24 cellular contexts compared by ENCODE assay signal in the genomic region with DNA sequence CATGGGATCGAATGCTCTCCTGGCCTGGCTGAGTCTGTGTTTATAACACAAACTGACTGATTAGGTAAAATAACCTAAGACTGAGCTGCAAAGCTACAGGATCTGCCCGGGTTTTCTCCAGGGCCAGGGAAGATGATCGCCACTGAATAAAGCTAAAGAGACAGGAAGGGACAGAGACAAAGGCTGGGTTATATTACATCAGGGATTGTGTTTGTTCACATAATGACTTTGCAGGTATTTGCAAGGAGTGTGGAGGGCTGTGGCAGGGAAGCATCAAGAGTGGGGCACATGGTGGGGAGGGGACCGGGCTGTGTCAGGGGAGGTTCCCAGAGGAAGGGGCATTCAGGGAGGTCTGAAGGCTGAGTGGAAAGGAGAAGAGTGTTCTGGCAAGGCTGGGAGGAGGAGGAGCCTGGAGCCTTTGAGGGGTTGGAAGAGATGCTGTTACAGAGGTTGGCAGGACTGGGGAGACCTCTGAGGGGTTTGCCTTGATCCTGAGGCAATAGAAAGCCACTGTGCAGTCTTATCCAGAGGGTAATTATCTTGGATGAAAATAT.
"Had no signal": no experiment of that assay in that cellular context is flagged by ENCODE, and none has a peak within 500 bp of the region (broad histone marks: within the 10 kb centered on the region; RNA-seq: fewer than 3 reads in every experiment).

No MANE protein-coding gene starts in this region.

- H3K36me3 Mint-ChIP-seq: activated naive CD4-positive, alpha-beta T cell treated with anti-CD3 and anti-CD28 coated beads, Interleukin-2, amount 10 ng/mL, durations not matched to agents 7 days and 5 days; mesothelial cell of epicardium; stimulated activated naive B cell treated with anti-CD40 and anti-IgM and Interleukin-4, amounts not matched to agents 10 μg/mL and 1 μg/mL and 100 μg/mL, for 72 hours had no signal

- H3K27me3 Mint-ChIP-seq: activated B cell treated with CpG ODN at 0.5 μM for 24 hours; activated CD8-positive, alpha-beta T cell treated with anti-CD3 and anti-CD28 coated beads for 36 hours; activated naive CD8-positive, alpha-beta T cell treated with anti-CD3 and anti-CD28 coated beads, Interleukin-2, amount 50 U/mL, for 24 hours; central memory CD8-positive, alpha-beta T cell had no signal

- H3K4me3 Mint-ChIP-seq: activated B cell treated with CpG ODN at 0.5 μM for 24 hours; activated CD8-positive, alpha-beta T cell treated with anti-CD3 and anti-CD28 coated beads for 36 hours; activated naive CD4-positive, alpha-beta T cell treated with anti-CD3 and anti-CD28 coated beads, Interleukin-2, amount 10 ng/mL, durations not matched to agents 7 days and 5 days; activated naive CD8-positive, alpha-beta T cell treated with anti-CD3 and anti-CD28 coated beads, Interleukin-2, amount 50 U/mL, for 24 hours; activated T-cell treated with anti-CD3 and anti-CD28 coated beads, Interleukin-2, amount 50 U/mL, for 4 hours; central memory CD8-positive, alpha-beta T cell; immature natural killer cell; mesothelial cell of epicardium; neural crest cell; stimulated activated naive B cell treated with anti-CD40 and anti-IgM and Interleukin-4, amounts not matched to agents 10 μg/mL and 1 μg/mL and 100 μg/mL, for 72 hours had no signal

- H3K9me3 Mint-ChIP-seq: activated B cell treated with CpG ODN at 0.5 μM for 24 hours; activated CD8-positive, alpha-beta T cell treated with anti-CD3 and anti-CD28 coated beads for 36 hours; activated naive CD4-positive, alpha-beta T cell treated with anti-CD3 and anti-CD28 coated beads, Interleukin-2, amount 10 ng/mL, durations not matched to agents 7 days and 5 days; activated naive CD8-positive, alpha-beta T cell treated with anti-CD3 and anti-CD28 coated beads, Interleukin-2, amount 50 U/mL, for 24 hours; activated T-cell treated with anti-CD3 and anti-CD28 coated beads, Interleukin-2, amount 50 U/mL, for 4 hours; central memory CD8-positive, alpha-beta T cell; mesothelial cell of epicardium; neural crest cell had no signal

- H3K9me3 ChIP-seq: colonic mucosa, gastrocnemius medialis, lower lobe of right lung, prostate gland, thoracic aorta, upper lobe of right lung had no signal

- H3K36me3 ChIP-seq: brain microvascular endothelial cell, colonic mucosa, gastrocnemius medialis, lower lobe of right lung, prostate gland, thoracic aorta, upper lobe of right lung had no signal

- H3K4me2 ChIP-seq: smooth muscle cell had no signal

- H3K27ac Mint-ChIP-seq: activated B cell treated with CpG ODN at 0.5 μM for 24 hours; activated CD8-positive, alpha-beta T cell treated with anti-CD3 and anti-CD28 coated beads for 36 hours; activated naive CD4-positive, alpha-beta T cell treated with anti-CD3 and anti-CD28 coated beads, Interleukin-2, amount 10 ng/mL, durations not matched to agents 7 days and 5 days; activated naive CD8-positive, alpha-beta T cell treated with anti-CD3 and anti-CD28 coated beads, Interleukin-2, amount 50 U/mL, for 24 hours; immature natural killer cell; mesothelial cell of epicardium; stimulated activated naive B cell treated with anti-CD40 and anti-IgM and Interleukin-4, amounts not matched to agents 10 μg/mL and 1 μg/mL and 100 μg/mL, for 72 hours had no signal

- H3K4me1 ChIP-seq: colonic mucosa, lower lobe of right lung, prostate gland, upper lobe of right lung had no signal

- ATAC-seq: activated CD8-positive, alpha-beta T cell treated with anti-CD3 and anti-CD28 coated beads for 36 hours; activated naive CD8-positive, alpha-beta T cell treated with anti-CD3 and anti-CD28 coated beads, Interleukin-2, amount 50 U/mL, for 24 hours; activated T-cell treated with anti-CD3 and anti-CD28 coated beads, Interleukin-2, amount 50 U/mL, for 4 hours; gastrocnemius medialis; lower lobe of right lung; right cardiac atrium; stimulated activated naive B cell treated with anti-CD40 and anti-IgM and Interleukin-4, amounts not matched to agents 10 μg/mL and 1 μg/mL and 100 μg/mL, for 72 hours; upper lobe of right lung had no signal

- H3K4me1 Mint-ChIP-seq: activated B cell treated with CpG ODN at 0.5 μM for 24 hours; activated naive CD8-positive, alpha-beta T cell treated with anti-CD3 and anti-CD28 coated beads, Interleukin-2, amount 50 U/mL, for 24 hours; central memory CD8-positive, alpha-beta T cell; immature natural killer cell; neural crest cell; stimulated activated naive B cell treated with anti-CD40 and anti-IgM and Interleukin-4, amounts not matched to agents 10 μg/mL and 1 μg/mL and 100 μg/mL, for 72 hours had no signal

- H3K4me3 ChIP-seq: colonic mucosa, gastrocnemius medialis, lower lobe of right lung, prostate gland, smooth muscle cell, thoracic aorta, upper lobe of right lung had no signal

- H3K27me3 ChIP-seq: brain microvascular endothelial cell, colonic mucosa, gastrocnemius medialis, upper lobe of right lung had no signal

- H3K27ac ChIP-seq: brain microvascular endothelial cell, colonic mucosa, gastrocnemius medialis, lower lobe of right lung, prostate gland, thoracic aorta, upper lobe of right lung had no signal

- DNase-seq: activated B cell treated with CpG ODN at 0.5 μM for 24 hours; activated CD4-positive, alpha-beta T cell treated with anti-CD3 and anti-CD28 coated beads for 4 hours; activated CD8-positive, alpha-beta T cell treated with anti-CD3 and anti-CD28 coated beads for 36 hours; activated effector memory CD4-positive, alpha-beta T cell treated with Interleukin-2 at 50 U/mL for 16 hours; activated naive CD4-positive, alpha-beta T cell treated with anti-CD3 and anti-CD28 coated beads, Interleukin-2, amount 10 ng/mL, durations not matched to agents 7 days and 5 days; activated naive CD8-positive, alpha-beta T cell treated with anti-CD3 and anti-CD28 coated beads, Interleukin-2, amount 50 U/mL, for 24 hours; activated T-cell treated with anti-CD3 and anti-CD28 coated beads, Interleukin-2, amount 50 U/mL, for 4 hours; aorta; brain microvascular endothelial cell; colonic mucosa; gastrocnemius medialis; immature natural killer cell; lower lobe of right lung; stimulated activated naive B cell treated with anti-CD40 and anti-IgM and Interleukin-4, amounts not matched to agents 10 μg/mL and 1 μg/mL and 100 μg/mL, for 72 hours; T-helper 1 cell; T-helper 9 cell; upper lobe of right lung had no signal
